Comparison of ENCODE assay signal across 1 cellular context in the genomic region with DNA sequence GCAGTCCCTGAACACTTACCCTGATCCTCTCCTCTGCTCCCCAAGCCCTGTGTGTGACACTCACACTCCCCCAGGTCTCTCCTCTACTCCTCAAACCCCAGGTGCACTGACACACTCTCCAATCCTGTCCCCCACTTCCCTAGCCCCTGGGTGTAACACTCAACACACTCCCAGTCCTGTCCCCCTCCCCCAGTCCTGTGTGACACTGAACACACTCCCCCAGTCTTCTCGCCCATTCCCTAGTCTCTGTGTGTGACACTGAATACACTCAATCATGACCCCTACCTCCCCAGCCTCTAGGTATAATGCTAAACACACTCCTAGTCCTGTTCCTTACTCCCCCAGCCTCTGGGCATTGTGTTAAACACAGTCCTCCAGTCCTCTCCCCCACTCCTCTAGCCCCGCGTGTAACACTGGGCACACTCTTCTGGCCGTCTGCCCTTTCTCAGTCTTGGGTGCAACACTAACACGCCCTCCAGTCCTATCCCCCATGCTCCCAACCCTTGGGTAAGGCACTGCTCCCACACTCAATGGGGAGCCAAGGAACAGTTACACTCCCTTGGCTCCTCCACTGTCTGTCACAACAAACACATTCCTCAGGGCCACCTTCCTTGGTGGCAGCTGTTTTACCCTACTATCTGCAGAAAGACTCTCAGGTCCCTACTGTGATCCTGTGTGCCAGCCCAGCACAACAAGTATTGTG.
TF ChIP-seq lines count a peak whose summit lies in the region.

No MANE protein-coding gene starts in this region.

TF ChIP-seq in GM12878, 131 proteins besides CTCF, POLR2A, EP300 and RAD21:
- TF ChIP-seq BMI1 (IDR thresholded peaks at IDR 0.05; ENCODE audit: borderline replicate concordance) (no peak), LARP7 (IDR thresholded peaks at IDR 0.05) (no peak), ASH2L (IDR thresholded peaks at IDR 0.05; ENCODE audit: borderline replicate concordance, low read depth) (no peak), NFXL1 (IDR thresholded peaks at IDR 0.05; ENCODE audit: borderline replicate concordance) (no peak), HDAC2 (IDR thresholded peaks at IDR 0.05) (no peak)
TF ChIP-seq in GM12878: peak in this region for 0.
